In the genomic region with DNA sequence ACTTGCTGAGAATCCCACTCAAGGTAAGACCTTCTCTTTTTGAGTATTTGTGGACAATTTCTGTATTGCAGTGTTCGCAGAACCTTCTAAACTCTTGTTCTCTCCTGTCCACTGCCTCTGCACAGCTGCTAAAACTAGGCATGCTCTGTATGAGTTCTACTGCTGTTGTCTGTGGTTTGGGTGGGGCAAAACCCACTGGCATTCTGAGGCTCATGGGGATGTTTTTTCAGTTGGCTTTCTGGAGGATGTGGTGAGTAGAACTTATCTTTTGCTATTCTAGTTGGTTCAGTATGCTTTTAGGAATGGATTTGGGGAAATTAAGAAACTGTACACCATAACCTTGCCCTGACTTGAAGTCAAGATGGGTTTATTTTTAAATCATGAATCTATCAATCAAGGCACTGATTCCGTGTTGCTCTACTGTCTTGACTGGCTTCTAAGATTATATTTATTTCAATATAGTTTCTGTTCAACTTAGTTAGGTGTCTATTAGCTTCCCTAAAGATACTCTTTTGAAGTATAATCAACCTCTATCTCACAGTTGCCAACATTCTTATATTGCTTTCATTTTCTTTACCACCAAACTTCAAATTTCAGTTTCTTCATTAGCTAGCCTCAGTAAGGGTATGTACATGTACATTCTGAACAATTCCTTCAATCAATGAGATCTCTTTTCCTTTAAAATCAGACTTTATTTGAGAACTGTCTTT, we compare ENCODE assay signal across 8 cellular contexts. TPM values are rescaled to one million over a fixed set of nuclear protein-coding genes. Genes with fewer than 3 reads are reported as not detected.
DNase-seq lines count a peak whose midpoint lies in the region; ATAC-seq and TF ChIP-seq lines count a peak whose summit lies in the region.

No MANE protein-coding gene starts in this region.

- H3K79me2 ChIP-seq in DND-41 (ENCODE audit: insufficient read depth, low read length), result peaks cover 26% of the 10 kb centered on the region
- H3K79me2 ChIP-seq in neural progenitor cell (ENCODE audit: low read depth), result no peaks in the 10 kb centered on the region

- no peaks in the 10 kb centered on the region for H3K27me3 ChIP-seq in DND-41 (ENCODE audit: insufficient read depth, low read length, poor library complexity)
- H3K27me3 ChIP-seq in neural progenitor cell, result no peaks in the 10 kb centered on the region

- H3K9me3 ChIP-seq in DND-41 (ENCODE audit: insufficient read depth, low read length, severe bottlenecking), result peaks cover 10% of the 10 kb centered on the region
- no peaks in the 10 kb centered on the region for H3K9me3 ChIP-seq in neural progenitor cell (ENCODE audit: low read depth)

- peak overlapping the region; percentile 43 for H2AFZ ChIP-seq in DND-41 (ENCODE audit: low read depth, low read length)
- no peak overlapping the region for H2AFZ ChIP-seq in neural progenitor cell (replicated peaks)

- peak; percentile 96 for ATAC-seq in DND-41 (ENCODE audit: insufficient read depth, low read depth)
- peak; percentile 86 for ATAC-seq in GM21529 (IDR thresholded peaks at IDR 0.05; ENCODE audit: unreplicated experiment)

- H3K9me3 Mint-ChIP-seq in neural progenitor cell, result peaks cover 18% of the 10 kb centered on the region

- peak; percentile 92 for DNase-seq in DND-41
- peak; percentile 99 for DNase-seq in Jurkat, Clone E6-1 (ENCODE audit: low read depth, low spot score)
- DNase-seq in activated CD4-positive, alpha-beta T cell treated with anti-CD3 and anti-CD28 coated beads, Interleukin-2, amount 50 U/mL, for 4 hours, result peak; percentile 11 to 28
- DNase-seq in fibroblast of gingiva (ENCODE audit: low read depth), result peak; percentile 67
- DNase-seq in stimulated activated CD8-positive, alpha-beta memory T cell treated with anti-CD3 and anti-CD28 coated beads, Interleukin-7, amount 100 ng/mL, for 4 hours (ENCODE audit: low read depth in 2 of 2), result peak; percentile 12 to 24
- no peak for DNase-seq in neural progenitor cell (ENCODE audit: low spot score)
- DNase-seq in NK-92 treated with Interleukin-12 subunit alpha and Interleukin-12 subunit beta, amount 100 ng/mL, for 24 hours (lab: John Stamatoyannopoulos, UW), result no peak

- H3K4me1 ChIP-seq in DND-41 (ENCODE audit: insufficient read depth, low read length) (peaks cover 44% of the 10 kb centered on the region), neural progenitor cell (peaks cover 5% of the 10 kb centered on the region)

- H3K4me2 ChIP-seq in DND-41 (ENCODE audit: insufficient read depth, low read length), result peak overlapping the region; percentile 76
- no peak overlapping the region for H3K4me2 ChIP-seq in neural progenitor cell

- TF ChIP-seq CTCF in DND-41 (IDR thresholded peaks at IDR 0.05; ENCODE audit: borderline replicate concordance, extremely low read depth, low read length, poor library complexity, severe bottlenecking), result peak; percentile 40
- TF ChIP-seq CTCF in neural progenitor cell (IDR thresholded peaks at IDR 0.05), result no peak

- H3K4me1 Mint-ChIP-seq in neural progenitor cell, result no peaks in the 10 kb centered on the region

- H3K36me3 ChIP-seq in DND-41 (ENCODE audit: insufficient read depth, low read length) (no peaks in the 10 kb centered on the region), neural progenitor cell (no peaks in the 10 kb centered on the region)

- peak overlapping the region; percentile 94 for H3K27ac ChIP-seq in DND-41 (ENCODE audit: low read length)
- H3K27ac ChIP-seq in neural progenitor cell, result no peak overlapping the region

- H3K4me3 ChIP-seq in DND-41 (ENCODE audit: low read depth in 1 of 2, low read length in 2 of 2) (peak overlapping the region; percentile 25 to 54), neural progenitor cell (no peak overlapping the region)
- H3K4me3 ChIP-seq in Jurkat, Clone E6-1 (ENCODE audit: low read length), result peak overlapping the region; percentile 57

- no peaks in the 10 kb centered on the region for H3K36me3 Mint-ChIP-seq in neural progenitor cell

- H3F3A ChIP-seq in neural progenitor cell (ENCODE audit: low read depth), result no peaks in the 10 kb centered on the region

- peak overlapping the region; percentile 67 for H3K9ac ChIP-seq in DND-41 (ENCODE audit: low read depth, low read length)
- no peak overlapping the region for H3K9ac ChIP-seq in neural progenitor cell

- peaks cover 6% of the 10 kb centered on the region for H3K27me3 Mint-ChIP-seq in neural progenitor cell (ENCODE audit: insufficient read depth, low read depth)

- no peak overlapping the region for H3K27ac Mint-ChIP-seq in neural progenitor cell

- no peak overlapping the region for H3K4me3 Mint-ChIP-seq in neural progenitor cell

- H4K20me1 ChIP-seq in DND-41 (ENCODE audit: insufficient read depth, low read length) (no peaks in the 10 kb centered on the region), neural progenitor cell (ENCODE audit: low read depth) (no peaks in the 10 kb centered on the region)

RNA-seq across cellular contexts. Expression of gene C1GALT1, which starts 25.0 kb away (rescaled TPM):
- polyA plus RNA-seq in Jurkat, Clone E6-1 (2012; ENCODE audit: insufficient read depth, insufficient read length), result 40.3 TPM
- 37.0 and 59.2 TPM in 2 replicates for total RNA-seq in neural progenitor cell (ENCODE audit: low replicate concordance)

Comparison
In these comparisons a context has a peak if more than half of its experiments do, and no peak if none do; other contexts are left out.
1. DNase-seq: peak in DND-41 (single experiment), Jurkat, Clone E6-1 (single experiment), activated CD4-positive, alpha-beta T cell treated with anti-CD3 and anti-CD28 coated beads, Interleukin-2, amount 50 U/mL, for 4 hours (2 of 2), fibroblast of gingiva (single experiment) and stimulated activated CD8-positive, alpha-beta memory T cell treated with anti-CD3 and anti-CD28 coated beads, Interleukin-7, amount 100 ng/mL, for 4 hours (2 of 2); none in neural progenitor cell (single experiment) and NK-92 treated with Interleukin-12 subunit alpha and Interleukin-12 subunit beta, amount 100 ng/mL, for 24 hours (single experiment).